ENCODE assay signal across 11 cellular contexts in genomic region chr17:35518431-35518830, GRCh38. TPM values are rescaled to one million over a fixed set of nuclear protein-coding genes. Genes with fewer than 3 reads are reported as not detected.
DNase-seq lines count a peak whose midpoint lies in the region; ATAC-seq and TF ChIP-seq lines count a peak whose summit lies in the region.
"Not testable (repeated sequence)": the region's sequence is repeated elsewhere in the genome, so short reads cannot be mapped to it uniquely, and the experiment has no call there.
"Had no signal": no experiment of that assay in that cellular context is flagged by ENCODE, and none has a peak within 500 bp of the region (broad histone marks: within the 10 kb centered on the region; RNA-seq: fewer than 3 reads in every experiment).

No MANE protein-coding gene starts in this region.

- peak overlapping the region; percentile 85 to 95 (median 89) for H3K27ac Mint-ChIP-seq in CD4-positive, CD25-positive, alpha-beta regulatory T cell
- H3K27ac Mint-ChIP-seq in T-cell = peak overlapping the region; percentile 84 to 86
- H3K27ac Mint-ChIP-seq in activated CD4-positive, alpha-beta T cell treated with anti-CD3 and anti-CD28 coated beads, Interleukin-2, amount 10 ng/mL, durations not matched to agents 7 days and 5 days = not testable (repeated sequence)
- peak overlapping the region; percentile 57 for H3K27ac Mint-ChIP-seq in activated T-cell treated with anti-CD3 and anti-CD28 coated beads, Interleukin-2, amount 50 U/mL, for 24 hours
- H3K27ac Mint-ChIP-seq in activated T-helper 2 cell treated with anti-CD3 and anti-CD28 coated beads, Interferon-gamma antibody, Interleukin-2, Interleukin-4, amounts not matched to agents 10 μg/mL and 5 μg/mL and 100 μg/mL, durations not matched to agents 14 hours and 24 hours and 36 hours = peak overlapping the region; percentile 57
- peak overlapping the region; percentile 94 for H3K27ac Mint-ChIP-seq in central memory CD8-positive, alpha-beta T cell (ENCODE audit: low read depth)
- peak overlapping the region; percentile 88 to 95 for H3K27ac Mint-ChIP-seq in natural killer cell

- H3K4me3 ChIP-seq in CD4-positive, CD25-positive, alpha-beta regulatory T cell (ENCODE audit: low read depth, low read length) = not testable (repeated sequence)

- not testable (repeated sequence) for H3K27me3 ChIP-seq in CD4-positive, CD25-positive, alpha-beta regulatory T cell (ENCODE audit: control insufficient read depth, insufficient read depth, low read length)

- H3K9me3 ChIP-seq in CD4-positive, CD25-positive, alpha-beta regulatory T cell (ENCODE audit: control insufficient read depth in 2 of 2, low read length in 2 of 2) = not testable (repeated sequence)

- not testable (repeated sequence) for H3K27me3 Mint-ChIP-seq in CD4-positive, CD25-positive, alpha-beta regulatory T cell; T-cell; activated CD4-positive, alpha-beta T cell treated with anti-CD3 and anti-CD28 coated beads, Interleukin-2, amount 10 ng/mL, durations not matched to agents 7 days and 5 days; activated T-cell treated with anti-CD3 and anti-CD28 coated beads, Interleukin-2, amount 50 U/mL, for 24 hours; activated T-helper 2 cell treated with anti-CD3 and anti-CD28 coated beads, Interferon-gamma antibody, Interleukin-2, Interleukin-4, amounts not matched to agents 10 μg/mL and 5 μg/mL and 100 μg/mL, durations not matched to agents 14 hours and 24 hours and 36 hours (ENCODE audit: low read depth); central memory CD8-positive, alpha-beta T cell; natural killer cell (ENCODE audit: low read depth in 2 of 2)

- DNase-seq in CD4-positive, CD25-positive, alpha-beta regulatory T cell; T-cell; activated CD4-positive, alpha-beta T cell treated with anti-CD3 and anti-CD28 coated beads, Interleukin-2, amount 10 ng/mL, durations not matched to agents 7 days and 5 days; activated T-cell treated with anti-CD3 and anti-CD28 coated beads, Interleukin-2, amount 50 U/mL, for 24 hours; activated T-helper 2 cell treated with anti-CD3 and anti-CD28 coated beads, Interferon-gamma antibody, Interleukin-2, Interleukin-4, amounts not matched to agents 10 μg/mL and 5 μg/mL and 100 μg/mL, durations not matched to agents 14 hours and 24 hours and 36 hours (ENCODE audit: low spot score); central memory CD8-positive, alpha-beta T cell (ENCODE audit: low spot score in 2 of 2); natural killer cell: not testable (repeated sequence)

- H3K36me3 Mint-ChIP-seq in CD4-positive, CD25-positive, alpha-beta regulatory T cell = peaks cover 67% of the 10 kb centered on the region
- H3K36me3 Mint-ChIP-seq in T-cell = peaks cover 72% of the 10 kb centered on the region
- H3K36me3 Mint-ChIP-seq in activated CD4-positive, alpha-beta T cell treated with anti-CD3 and anti-CD28 coated beads, Interleukin-2, amount 10 ng/mL, durations not matched to agents 7 days and 5 days (ENCODE audit: low read depth) = peaks cover 83% of the 10 kb centered on the region
- peaks cover 88% of the 10 kb centered on the region for H3K36me3 Mint-ChIP-seq in activated T-cell treated with anti-CD3 and anti-CD28 coated beads, Interleukin-2, amount 50 U/mL, for 24 hours (ENCODE audit: low read depth)
- H3K36me3 Mint-ChIP-seq in activated T-helper 2 cell treated with anti-CD3 and anti-CD28 coated beads, Interferon-gamma antibody, Interleukin-2, Interleukin-4, amounts not matched to agents 10 μg/mL and 5 μg/mL and 100 μg/mL, durations not matched to agents 14 hours and 24 hours and 36 hours (ENCODE audit: low read depth) = peaks cover 83% of the 10 kb centered on the region
- peaks cover 58% of the 10 kb centered on the region for H3K36me3 Mint-ChIP-seq in central memory CD8-positive, alpha-beta T cell (ENCODE audit: insufficient read depth)
- peaks cover 18% of the 10 kb centered on the region for H3K36me3 Mint-ChIP-seq in natural killer cell

- H3K4me1 ChIP-seq in CD4-positive, CD25-positive, alpha-beta regulatory T cell (ENCODE audit: control insufficient read depth, insufficient read depth, low read length, poor library complexity, severe bottlenecking) = peaks cover 55% of the 10 kb centered on the region

- TF ChIP-seq CTCF in natural killer cell (IDR thresholded peaks at IDR 0.05) = not testable (repeated sequence)

- not testable (repeated sequence) for H3K27ac ChIP-seq in CD4-positive, CD25-positive, alpha-beta regulatory T cell (ENCODE audit: insufficient read depth, low read length, poor library complexity, severe bottlenecking)

- intact Hi-C loops in activated T-helper 2 cell treated with anti-CD3 and anti-CD28 coated beads, Interferon-gamma antibody, Interleukin-2, Interleukin-4, amounts not matched to agents 10 μg/mL and 5 μg/mL and 100 μg/mL, durations not matched to agents 14 hours and 24 hours and 36 hours (cut with micrococcal nuclease); natural killer cell (cut with micrococcal nuclease): not testable (repeated sequence)

- not testable (repeated sequence) for H3K9me3 Mint-ChIP-seq in CD4-positive, CD25-positive, alpha-beta regulatory T cell; T-cell; activated CD4-positive, alpha-beta T cell treated with anti-CD3 and anti-CD28 coated beads, Interleukin-2, amount 10 ng/mL, durations not matched to agents 7 days and 5 days; activated T-cell treated with anti-CD3 and anti-CD28 coated beads, Interleukin-2, amount 50 U/mL, for 24 hours; activated T-helper 2 cell treated with anti-CD3 and anti-CD28 coated beads, Interferon-gamma antibody, Interleukin-2, Interleukin-4, amounts not matched to agents 10 μg/mL and 5 μg/mL and 100 μg/mL, durations not matched to agents 14 hours and 24 hours and 36 hours; central memory CD8-positive, alpha-beta T cell; natural killer cell

- peaks cover 58 to 96% (median 76%) of the 10 kb centered on the region in 4 donors for H3K4me1 Mint-ChIP-seq in CD4-positive, CD25-positive, alpha-beta regulatory T cell
- H3K4me1 Mint-ChIP-seq in T-cell (peaks cover 90 to 96% (median 96%) of the 10 kb centered on the region in 3 donors), natural killer cell (peaks cover 96 to 99% of the 10 kb centered on the region in 2 donors)
- H3K4me1 Mint-ChIP-seq in activated CD4-positive, alpha-beta T cell treated with anti-CD3 and anti-CD28 coated beads, Interleukin-2, amount 10 ng/mL, durations not matched to agents 7 days and 5 days = peaks cover 91% of the 10 kb centered on the region
- peaks cover 87% of the 10 kb centered on the region for H3K4me1 Mint-ChIP-seq in activated T-cell treated with anti-CD3 and anti-CD28 coated beads, Interleukin-2, amount 50 U/mL, for 24 hours (ENCODE audit: low read depth)
- peaks cover 71% of the 10 kb centered on the region for H3K4me1 Mint-ChIP-seq in activated T-helper 2 cell treated with anti-CD3 and anti-CD28 coated beads, Interferon-gamma antibody, Interleukin-2, Interleukin-4, amounts not matched to agents 10 μg/mL and 5 μg/mL and 100 μg/mL, durations not matched to agents 14 hours and 24 hours and 36 hours (ENCODE audit: low read depth)
- peaks cover 86% of the 10 kb centered on the region for H3K4me1 Mint-ChIP-seq in central memory CD8-positive, alpha-beta T cell

- peak overlapping the region; percentile 65 to 88 (median 73) for H3K4me3 Mint-ChIP-seq in CD4-positive, CD25-positive, alpha-beta regulatory T cell
- peak overlapping the region; percentile 51 to 75 (median 72) for H3K4me3 Mint-ChIP-seq in T-cell
- peak overlapping the region; percentile 18 for H3K4me3 Mint-ChIP-seq in activated CD4-positive, alpha-beta T cell treated with anti-CD3 and anti-CD28 coated beads, Interleukin-2, amount 10 ng/mL, durations not matched to agents 7 days and 5 days
- not testable (repeated sequence) for H3K4me3 Mint-ChIP-seq in activated T-cell treated with anti-CD3 and anti-CD28 coated beads, Interleukin-2, amount 50 U/mL, for 24 hours
- H3K4me3 Mint-ChIP-seq in activated T-helper 2 cell treated with anti-CD3 and anti-CD28 coated beads, Interferon-gamma antibody, Interleukin-2, Interleukin-4, amounts not matched to agents 10 μg/mL and 5 μg/mL and 100 μg/mL, durations not matched to agents 14 hours and 24 hours and 36 hours (ENCODE audit: low read depth) = peak overlapping the region; percentile 16
- H3K4me3 Mint-ChIP-seq in central memory CD8-positive, alpha-beta T cell = peak overlapping the region; percentile 74
- H3K4me3 Mint-ChIP-seq in natural killer cell = peak overlapping the region; percentile 80

- POLR2A ChIA-PET in T-cell (lab: Charles Lee) = interaction anchor here in 1 of 2 donors (0.6 kb wide), 1 partner anchor 274 kb away, joined by 3 read pairs; no protein-coding TSS in a partner anchor
- POLR2A ChIA-PET in activated CD4-positive, alpha-beta T cell treated with anti-CD3 and anti-CD28 coated beads, Interleukin-2, amount 10 ng/mL, durations not matched to agents 7 days and 5 days (lab: Charles Lee) = not testable (repeated sequence)

- peaks cover 49% of the 10 kb centered on the region for H3K36me3 ChIP-seq in CD4-positive, CD25-positive, alpha-beta regulatory T cell (ENCODE audit: control insufficient read depth, insufficient read depth, low read length)

- CTCF ChIA-PET in T-cell (lab: Charles Lee) = interaction anchor here (0.6 to 1.2 kb wide), 3 partner anchors 13 to 261 kb away, joined by 3 to 4 read pairs (median 3); no protein-coding TSS in a partner anchor
- CTCF ChIA-PET in activated CD4-positive, alpha-beta T cell treated with anti-CD3 and anti-CD28 coated beads, Interleukin-2, amount 10 ng/mL, durations not matched to agents 7 days and 5 days (lab: Charles Lee) = interaction anchor here (1.6 kb wide), 1 partner anchor 19 kb away, joined by 3 read pairs; the partner anchor contains the start of gene SLFN12L

- not testable (repeated sequence) for ATAC-seq in CD4-positive, CD25-positive, alpha-beta regulatory T cell (ENCODE audit: low read depth in 2 of 2); T-cell (replicated peaks in 1 of 4); central memory CD8-positive, alpha-beta T cell (replicated peaks; ENCODE audit: extremely low read depth, poor library complexity, severe bottlenecking); natural killer cell

RNA-seq across cellular contexts. Expression of gene SLFN12L, which starts 19.0 kb away (rescaled TPM):
- 105 TPM for total RNA-seq in CD4-positive, CD25-positive, alpha-beta regulatory T cell
- polyA plus RNA-seq in CD4-positive, CD25-positive, alpha-beta regulatory T cell = 10 to 100 TPM; 12.7 to 14.6 (median 13.4) TPM
- total RNA-seq in T-cell (100 to 1,000 TPM in 1 of 5 donors, 10 to 100 TPM in 4; 79.7 to 113 (median 90.7) TPM), natural killer cell (100 to 1,000 TPM; 126 to 174 (median 130) TPM)
- 100 to 1,000 TPM in 1 of 2 experiments, 10 to 100 TPM in 1; 97.9 to 102 TPM for total RNA-seq in activated CD4-positive, alpha-beta T cell treated with anti-CD3 and anti-CD28 coated beads, Interleukin-2, amount 10 ng/mL, durations not matched to agents 7 days and 5 days
- total RNA-seq in activated T-helper 2 cell treated with anti-CD3 and anti-CD28 coated beads, Interferon-gamma antibody, Interleukin-2, Interleukin-4, amounts not matched to agents 10 μg/mL and 5 μg/mL and 100 μg/mL, durations not matched to agents 14 hours and 24 hours and 36 hours = 37.8 and 41.9 TPM in 2 replicates
- total RNA-seq: HepG2 had no signal
- polyA plus RNA-seq: BJ, GM23248, HepG2 had no signal

RNA-seq across cellular contexts. Expression of gene SLFN14, which starts 42.2 kb away (rescaled TPM):
- total RNA-seq in CD4-positive, CD25-positive, alpha-beta regulatory T cell = 0.57 TPM
- polyA plus RNA-seq in CD4-positive, CD25-positive, alpha-beta regulatory T cell = under 1 TPM in 1 of 4 donors, not detected in 3; 0.17 TPM
- not detected for total RNA-seq in T-cell
- not detected for total RNA-seq in activated CD4-positive, alpha-beta T cell treated with anti-CD3 and anti-CD28 coated beads, Interleukin-2, amount 10 ng/mL, durations not matched to agents 7 days and 5 days
- not detected in 2 replicates for total RNA-seq in activated T-helper 2 cell treated with anti-CD3 and anti-CD28 coated beads, Interferon-gamma antibody, Interleukin-2, Interleukin-4, amounts not matched to agents 10 μg/mL and 5 μg/mL and 100 μg/mL, durations not matched to agents 14 hours and 24 hours and 36 hours
- under 1 TPM in 2 of 3 donors, not detected in 1; 0.35 to 0.47 TPM for total RNA-seq in natural killer cell
- total RNA-seq: A673, GM23248, HepG2 had no signal
- polyA plus RNA-seq: BJ, GM23248, HepG2 had no signal

RNA-seq across cellular contexts. Expression of gene PEX12, which starts 59.9 kb away (rescaled TPM):
- total RNA-seq in CD4-positive, CD25-positive, alpha-beta regulatory T cell = 3.1 TPM
- 1 to 10 TPM; 1.1 to 3.4 (median 1.6) TPM for polyA plus RNA-seq in CD4-positive, CD25-positive, alpha-beta regulatory T cell
- total RNA-seq in T-cell (1 to 10 TPM; 3.6 to 6.6 (median 5.6) TPM), natural killer cell (1 to 10 TPM; 2.5 to 3.0 (median 2.9) TPM)
- total RNA-seq in activated CD4-positive, alpha-beta T cell treated with anti-CD3 and anti-CD28 coated beads, Interleukin-2, amount 10 ng/mL, durations not matched to agents 7 days and 5 days = 1 to 10 TPM; 4.0 to 5.5 TPM
- 4.5 and 4.8 TPM in 2 replicates for total RNA-seq in activated T-helper 2 cell treated with anti-CD3 and anti-CD28 coated beads, Interferon-gamma antibody, Interleukin-2, Interleukin-4, amounts not matched to agents 10 μg/mL and 5 μg/mL and 100 μg/mL, durations not matched to agents 14 hours and 24 hours and 36 hours
